17 cellular contexts compared by ENCODE assay signal in genomic region chr18:45107425-45107824, GRCh38.
DNase-seq lines count a peak whose midpoint lies in the region; ATAC-seq and TF ChIP-seq lines count a peak whose summit lies in the region.
"Had no signal": no experiment of that assay in that cellular context is flagged by ENCODE, and none has a peak within 500 bp of the region (broad histone marks: within the 10 kb centered on the region; RNA-seq: fewer than 3 reads in every experiment).

No MANE protein-coding gene starts in this region.

- no peaks in the 10 kb centered on the region for H4K20me1 ChIP-seq in OCI-LY3 (ENCODE audit: insufficient read depth, low read length)

- no peak overlapping the region for H3K4me3 ChIP-seq in OCI-LY3 (ENCODE audit: low read length)
- H3K4me3 ChIP-seq in choroid plexus epithelial cell (ENCODE audit: low read depth, low read length), result no peak overlapping the region
- H3K4me3 ChIP-seq in dorsolateral prefrontal cortex, result no peak overlapping the region
- H3K4me3 ChIP-seq: HAP-1, Peyer's patch had no signal

- DNase-seq in EH (ENCODE audit: low read depth) (peak; percentile 68), choroid plexus epithelial cell (ENCODE audit: low read depth) (peak; percentile 15), omental fat pad (ENCODE audit: low spot score) (no peak), dorsolateral prefrontal cortex (no peak), NCI-H524 (lab: John Stamatoyannopoulos, UW) (no peak)
- DNase-seq: activated CD4-positive, alpha-beta T cell treated with anti-CD3 and anti-CD28 coated beads, Interleukin-2, amount 50 U/mL, for 4 hours; activated T-cell treated with anti-CD3 and anti-CD28 coated beads, Interleukin-2, amount 50 U/mL, for 24 hours; kidney; mesendoderm; NCI-H2081 treated with DMSO at 0.1 percent for 48 hours; NCI-H526 treated with DMSO at 0.1 percent for 48 hours; Peyer's patch; SW 1271 had no signal

- no peak overlapping the region for H2AFZ ChIP-seq in OCI-LY3 (ENCODE audit: low read depth, low read length)

- H3K36me3 ChIP-seq in OCI-LY3 (replicated peaks; ENCODE audit: low read depth, low read length), result peaks cover 14% of the 10 kb centered on the region
- H3K36me3 ChIP-seq: HAP-1, Peyer's patch had no signal

- TF ChIP-seq CTCF in OCI-LY3 (IDR thresholded peaks at IDR 0.05; ENCODE audit: low read depth, low read length), result no peak
- TF ChIP-seq CTCF in choroid plexus epithelial cell (conservative IDR thresholded peaks at IDR 0.05; ENCODE audit: low read depth, low read length), result no peak
- no peak for TF ChIP-seq CTCF in omental fat pad (IDR thresholded peaks at IDR 0.05)
- TF ChIP-seq CTCF in dorsolateral prefrontal cortex (IDR thresholded peaks at IDR 0.05 in 54 of 56, conservative IDR thresholded peaks at IDR 0.05 in 2 of 56; ENCODE audit: low read depth in 1 of 56, partially characterized antibody in 56 of 56), result no peak

- H3K4me2 ChIP-seq in OCI-LY3 (ENCODE audit: low read length), result no peak overlapping the region

- ATAC-seq in omental fat pad (ENCODE audit: low FRiP score), result peak; percentile 81
- ATAC-seq in GM19397 (IDR thresholded peaks at IDR 0.05; ENCODE audit: unreplicated experiment), result no peak
- no peak for ATAC-seq in HG03135 (IDR thresholded peaks at IDR 0.05; ENCODE audit: unreplicated experiment)

- no peak overlapping the region for H3K9ac ChIP-seq in OCI-LY3 (ENCODE audit: low read length)

- intact Hi-C loops in dorsolateral prefrontal cortex (cut with DNase I), result no loop called here

- H3K27me3 ChIP-seq in OCI-LY3 (ENCODE audit: low read depth, low read length), result no peaks in the 10 kb centered on the region
- H3K27me3 ChIP-seq in dorsolateral prefrontal cortex, result no peaks in the 10 kb centered on the region
- H3K27me3 ChIP-seq: Peyer's patch had no signal

- peak overlapping the region; percentile 87 for H3K27ac ChIP-seq in OCI-LY3 (ENCODE audit: low read length)
- no peak overlapping the region for H3K27ac ChIP-seq in dorsolateral prefrontal cortex

- peaks cover 11% of the 10 kb centered on the region; the same call in 1 of the 2 replicates for H3K9me3 ChIP-seq in OCI-LY3 (ENCODE audit: insufficient read depth, low read length)
- H3K9me3 ChIP-seq: HAP-1, Peyer's patch had no signal

- no peaks in the 10 kb centered on the region for H3K79me2 ChIP-seq in OCI-LY3 (ENCODE audit: low read length)

- H3K4me1 ChIP-seq in OCI-LY3 (ENCODE audit: low read length), result peaks cover 56% of the 10 kb centered on the region
- H3K4me1 ChIP-seq: HAP-1 had no signal

Comparison
In these comparisons a context has a peak if more than half of its experiments do, and no peak if none do; other contexts are left out.
1. DNase-seq: peak in EH (single experiment) and choroid plexus epithelial cell (single experiment); none in omental fat pad (single experiment), dorsolateral prefrontal cortex (0 of 10) and NCI-H524 (0 of 2).